Comparison of ENCODE assay signal across 13 cellular contexts in genomic region chr15:71374607-71375352, GRCh38.
DNase-seq lines count a peak whose midpoint lies in the region; ATAC-seq and TF ChIP-seq lines count a peak whose summit lies in the region.
"Had no signal": no experiment of that assay in that cellular context is flagged by ENCODE, and none has a peak within 500 bp of the region (broad histone marks: within the 10 kb centered on the region; RNA-seq: fewer than 3 reads in every experiment).

No MANE protein-coding gene starts in this region.

- intact Hi-C loops in left ventricle myocardium inferior (cut with micrococcal nuclease) = no loop called here

- peak in 2 of 4 donors; percentile 32 to 46 for TF ChIP-seq EP300 in upper lobe of left lung (IDR thresholded peaks at IDR 0.05)

- H3K9me3 ChIP-seq in HAP-1 (peaks cover 7% of the 10 kb centered on the region; the same call in 1 of the 2 replicates), left ventricle myocardium inferior (replicated peaks) (peaks cover 15% of the 10 kb centered on the region), upper lobe of left lung (no peaks in the 10 kb centered on the region)
- H3K9me3 ChIP-seq: prostate gland had no signal

- ATAC-seq in upper lobe of left lung (ENCODE audit: low FRiP score in 2 of 2) = peak; percentile 65 to 85
- ATAC-seq in HG02870 (IDR thresholded peaks at IDR 0.05; ENCODE audit: unreplicated experiment) = no peak
- ATAC-seq: CD8-positive, alpha-beta T cell had no signal

- H3K36me3 ChIP-seq in HAP-1 (replicated peaks) (no peaks in the 10 kb centered on the region), left ventricle myocardium inferior (no peaks in the 10 kb centered on the region), upper lobe of left lung (no peaks in the 10 kb centered on the region)
- H3K36me3 ChIP-seq: prostate gland had no signal

- in situ Hi-C loops in HAP-1 (cut with MboI; ENCODE audit: low sequenced_read_pairs) = no loop called here

- H3K27me3 ChIP-seq in HAP-1 (ENCODE audit: low read depth) (no peaks in the 10 kb centered on the region), left ventricle myocardium inferior (ENCODE audit: low read depth) (no peaks in the 10 kb centered on the region), upper lobe of left lung (no peaks in the 10 kb centered on the region)

- H3K4me3 ChIP-seq in HAP-1 (no peak overlapping the region), left ventricle myocardium inferior (no peak overlapping the region), upper lobe of left lung (no peak overlapping the region)
- H3K4me3 ChIP-seq: prostate gland had no signal

- WGBS in upper lobe of left lung, 2 donors = 63 to 68% methylated on average over 6 of the region's 6 CpGs

- TF ChIP-seq CTCF in left ventricle myocardium inferior (IDR thresholded peaks at IDR 0.05; ENCODE audit: borderline replicate concordance) (no peak), upper lobe of left lung (IDR thresholded peaks at IDR 0.05) (no peak)

- peak; percentile 42 to 47 for DNase-seq in HAP-1 (ENCODE audit: low spot score in 2 of 2)
- DNase-seq in left ventricle myocardium inferior = no peak
- DNase-seq in upper lobe of left lung = no peak
- no peak for DNase-seq in T-helper 2 cell
- DNase-seq in SK-N-DZ (ENCODE audit: low spot score) = no peak
- DNase-seq: activated naive CD4-positive, alpha-beta T cell treated with anti-CD3 and anti-CD28 coated beads, Interleukin-2, amount 50 U/mL, for 16 hours; CD8-positive, alpha-beta T cell; central memory CD4-positive, alpha-beta T cell; NCI-H2081; stimulated activated CD4-positive, alpha-beta T cell treated with anti-CD3 and anti-CD28 coated beads, Interleukin-1b, Interleukin-23, amount 100 ng/mL, for 48 hours had no signal

- peak overlapping the region; percentile 15 for H3K27ac ChIP-seq in cingulate gyrus (ENCODE audit: low read depth, low read length)
- peak overlapping the region; percentile 82 for H3K27ac ChIP-seq in left ventricle myocardium inferior (replicated peaks)
- H3K27ac ChIP-seq in upper lobe of left lung = peak overlapping the region in 3 of 4 donors; percentile 8 to 44 (median 40)
- H3K27ac ChIP-seq: prostate gland had no signal

- H3K4me1 ChIP-seq in HAP-1 (peaks cover 22% of the 10 kb centered on the region), left ventricle myocardium inferior (peaks cover 39% of the 10 kb centered on the region), upper lobe of left lung (peaks cover 13 to 35% (median 22%) of the 10 kb centered on the region in 4 donors)
- H3K4me1 ChIP-seq: prostate gland had no signal

- no peak for TF ChIP-seq POLR2A in upper lobe of left lung (IDR thresholded peaks at IDR 0.05)

Comparison
In these comparisons a context has a peak if more than half of its experiments do, and no peak if none do; other contexts are left out.
1. DNase-seq: peak in HAP-1 (2 of 2); none in left ventricle myocardium inferior (single experiment), upper lobe of left lung (0 of 2), T-helper 2 cell (0 of 5) and SK-N-DZ (single experiment).
2. H3K27ac ChIP-seq: peak in every context shown above with its lines; median percentile 82 in left ventricle myocardium inferior; 40 in upper lobe of left lung; 15 in cingulate gyrus.